ENCODE assay signal across 8 cellular contexts in genomic region chr1:202145325-202146140, GRCh38. TPM values are rescaled to one million over a fixed set of nuclear protein-coding genes. Genes with fewer than 3 reads are reported as not detected.
DNase-seq lines count a peak whose midpoint lies in the region; ATAC-seq, FAIRE-seq and TF ChIP-seq lines count a peak whose summit lies in the region.

No MANE protein-coding gene starts in this region.

- peaks cover 25 to 36% of the 10 kb centered on the region in 2 donors for H3K4me1 Mint-ChIP-seq in natural killer cell

- intact Hi-C loops in PC-9 (cut with micrococcal nuclease; ENCODE audit: unreplicated experiment): no loop called here
- intact Hi-C loops in natural killer cell (cut with micrococcal nuclease): no loop called here

- H3K27ac Mint-ChIP-seq in natural killer cell: peak overlapping the region; percentile 75 to 96

- H3K4me3 Mint-ChIP-seq in natural killer cell: peak overlapping the region; percentile 88

- no peak for FAIRE-seq in GM12892 (lab: Jason Lieb, UNC)

- POLR2A ChIA-PET in PC-9 (lab: Charles Lee; ENCODE audit: unreplicated experiment): interaction anchor here (0.7 kb wide), 1 partner anchor 39 kb away, joined by 4 read pairs; no protein-coding TSS in a partner anchor

- H2AFZ ChIP-seq in PC-9: peak overlapping the region; percentile 94

- H3K27ac ChIP-seq in PC-9: no peak overlapping the region

- TF ChIP-seq CTCF in PC-9 (conservative IDR thresholded peaks at IDR 0.05): no peak
- TF ChIP-seq CTCF in natural killer cell (IDR thresholded peaks at IDR 0.05): no peak

- no TSS peak for BruUV-seq in PC-9 (replicated peaks; lab: Mats Ljungman, UMichigan)

- peak overlapping the region; percentile 95; the same call in 1 of the 2 replicates for H3K4me3 ChIP-seq in PC-9

- peaks cover 34% of the 10 kb centered on the region for H3K79me2 ChIP-seq in PC-9 (ENCODE audit: low read depth)

- CTCF ChIA-PET in PC-9 (lab: Charles Lee): no interaction called here

- H3K9me3 ChIP-seq in PC-9 (ENCODE audit: insufficient read depth, low read depth): no peaks in the 10 kb centered on the region

- no peaks in the 10 kb centered on the region for H3K9me3 Mint-ChIP-seq in natural killer cell

- H4K20me1 ChIP-seq in PC-9 (ENCODE audit: insufficient read depth): peaks cover 25% of the 10 kb centered on the region

- peaks cover 15% of the 10 kb centered on the region for H3K4me1 ChIP-seq in PC-9 (replicated peaks; ENCODE audit: insufficient read depth)

- DNase-seq in GM12892 (ENCODE audit: insufficient read length): no peak
- DNase-seq in PC-9: no peak
- peak; percentile 45 for DNase-seq in cerebellar cortex (ENCODE audit: low spot score)
- DNase-seq in natural killer cell: no peak
- DNase-seq in NCI-H187 treated with DMSO at 0.1 percent for 48 hours (lab: John Stamatoyannopoulos, UW): no peak
- no peak for DNase-seq in epidermal melanocyte (ENCODE audit: insufficient read length, low spot score)

- H3K4me2 ChIP-seq in PC-9: peak overlapping the region; percentile 95

- ATAC-seq in natural killer cell (peak in 1 of 3 donors; percentile 21), GM18502 (IDR thresholded peaks at IDR 0.05; ENCODE audit: poor library complexity, unreplicated experiment) (no peak), HG02852 (IDR thresholded peaks at IDR 0.05; ENCODE audit: unreplicated experiment) (no peak)

- 0 out of 2 replicates have a peak, but pooled peaks cover 6% of the 10 kb centered on the region for H3K36me3 ChIP-seq in PC-9 (ENCODE audit: low read depth)

- H3K27me3 Mint-ChIP-seq in natural killer cell (ENCODE audit: low read depth in 2 of 2): no peaks in the 10 kb centered on the region

- H3F3A ChIP-seq in PC-9 (ENCODE audit: insufficient read depth, low read depth): peaks cover 17% of the 10 kb centered on the region; the same call in 1 of the 2 replicates

- no peaks in the 10 kb centered on the region for H3K27me3 ChIP-seq in PC-9 (ENCODE audit: insufficient read depth, low read depth)

- peak; percentile 25; the same call in 1 of the 2 replicates for TF ChIP-seq POLR2A in GM12892 (IDR thresholded peaks at IDR 0.05; ENCODE audit: low read depth, low read length)

- no peaks in the 10 kb centered on the region for H3K36me3 Mint-ChIP-seq in natural killer cell

- no peaks in the 10 kb centered on the region for H3K9me2 ChIP-seq in PC-9 (ENCODE audit: insufficient read depth)

RNA-seq across cellular contexts. Expression of gene ARL8A, which starts 1.0 kb away (rescaled TPM):
- 12.4 TPM for polyA plus RNA-seq in GM12892 (2012; ENCODE audit: missing spikeins)
- 40.0 and 42.6 TPM in 2 replicates for total RNA-seq in PC-9 (2021)
- total RNA-seq in natural killer cell: 100 to 1,000 TPM; 109 to 120 (median 109) TPM

RNA-seq across cellular contexts. Expression of gene PTPN7, which starts 14.9 kb away (rescaled TPM):
- polyA plus RNA-seq in GM12892 (2012; ENCODE audit: missing spikeins): 36.3 TPM
- total RNA-seq in PC-9 (2021) (not detected in 2 replicates), natural killer cell (100 to 1,000 TPM; 144 to 241 (median 196) TPM)

RNA-seq across cellular contexts. Expression of gene GPR37L1, which starts 22.8 kb away (rescaled TPM):
- 0.15 TPM for polyA plus RNA-seq in GM12892 (2012; ENCODE audit: missing spikeins)
- total RNA-seq in PC-9 (2021) (0.30 and 0.33 TPM in 2 replicates), natural killer cell (not detected)

RNA-seq across cellular contexts. Expression of gene LGR6, which starts 48.1 kb away (rescaled TPM):
- polyA plus RNA-seq in GM12892 (2012; ENCODE audit: missing spikeins): not detected
- total RNA-seq in PC-9 (2021): 5.6 and 7.9 TPM in 2 replicates
- 10 to 100 TPM; 58.3 to 65.2 (median 60.9) TPM for total RNA-seq in natural killer cell

Comparison
In these comparisons a context has a peak if more than half of its experiments do, and no peak if none do; other contexts are left out.
1. RNA of gene PTPN7, which starts 14.9 kb away (total RNA-seq): 144 to 241 TPM in natural killer cell; not detected in PC-9; every median in the first group is over 100 times any median in the second.